Comparison of ENCODE assay signal across 24 cellular contexts in the genomic region with DNA sequence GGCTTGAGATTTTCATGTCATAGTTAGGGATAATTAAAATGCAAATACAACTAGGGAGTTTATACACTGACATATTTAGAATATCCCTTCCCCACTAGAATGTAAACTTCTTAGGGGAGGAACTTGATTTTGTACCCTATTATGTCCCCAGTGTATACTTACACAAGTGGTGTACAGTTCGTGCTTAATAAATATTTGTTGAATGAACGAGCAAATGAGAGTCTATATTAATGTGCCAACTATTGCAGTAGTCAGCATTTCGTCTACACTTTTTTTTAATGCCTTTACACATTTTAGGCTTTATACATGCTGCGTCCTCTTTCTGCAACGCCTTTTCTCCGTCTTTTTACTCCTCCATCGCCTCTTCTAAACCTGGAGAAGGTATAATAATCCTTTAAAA. TPM values are rescaled to one million over a fixed set of nuclear protein-coding genes. Genes with fewer than 3 reads are reported as not detected.
DNase-seq lines count a peak whose midpoint lies in the region; ATAC-seq, FAIRE-seq and TF ChIP-seq lines count a peak whose summit lies in the region.
"Had no signal": no experiment of that assay in that cellular context is flagged by ENCODE, and none has a peak within 500 bp of the region (broad histone marks: within the 10 kb centered on the region; RNA-seq: fewer than 3 reads in every experiment).

No MANE protein-coding gene starts in this region.

- no peak for ATAC-seq in A549
- ATAC-seq in IMR-90 (ENCODE audit: low read depth), result peak; percentile 65
- no peak for ATAC-seq in activated CD4-positive, CD25-positive, alpha-beta regulatory T cell treated with anti-CD3 and anti-CD28 coated beads, Interleukin-2, amount 50 U/mL, for 24 hours
- ATAC-seq in WTC11, result no peak

- no peak overlapping the region for H2AK5ac ChIP-seq in IMR-90 (ENCODE audit: low read depth, low read length)

- intact Hi-C loops in IMR-90 (cut with micrococcal nuclease), result no loop called here
- intact Hi-C loops in stomach (cut with DNase I; ENCODE audit: low total_unique reads), result no loop called here

- no peak overlapping the region for H4K8ac ChIP-seq in IMR-90 (ENCODE audit: low read depth in 2 of 2, low read length in 2 of 2)

- FAIRE-seq in A549 (lab: Jason Lieb, UNC), result no peak
- FAIRE-seq: A204.1, GM12891, GM18507, H54 had no signal

- no peaks in the 10 kb centered on the region for H3K4me1 ChIP-seq in A549
- H3K4me1 ChIP-seq in IMR-90 (ENCODE audit: control insufficient read depth, insufficient read depth, low read length), result no peaks in the 10 kb centered on the region
- peaks cover 0 to 14% (median 4%) of the 10 kb centered on the region in 4 donors for H3K4me1 ChIP-seq in stomach
- H3K4me1 ChIP-seq: BE2C, HAP-1 had no signal

- H3K36me3 ChIP-seq in IMR-90 (ENCODE audit: control insufficient read depth, insufficient read depth, low read length) (no peaks in the 10 kb centered on the region), stomach (no peaks in the 10 kb centered on the region)
- H3K36me3 ChIP-seq: BE2C; BLaER1 treated with 17β-estradiol and CSF1 and Interleukin-3, amounts not matched to agents 10 nM and 100 nM; HAP-1 had no signal

- no peak overlapping the region for H2BK5ac ChIP-seq in IMR-90 (ENCODE audit: low read depth, low read length, poor library complexity, severe bottlenecking)

- no peak overlapping the region for H2BK20ac ChIP-seq in IMR-90 (ENCODE audit: low read depth, low read length)

- no peak overlapping the region for H3K14ac ChIP-seq in IMR-90 (replicated peaks; ENCODE audit: low read depth, low read length)

- H3K4me3 Mint-ChIP-seq in WTC11, result no peak overlapping the region
- H3K4me3 Mint-ChIP-seq: CD4-positive, alpha-beta memory T cell; HFFc6 had no signal

- dilution Hi-C loops in IMR-90 (cut with HindIII; ENCODE audit: low sequenced_read_pairs, unreplicated experiment), result no loop called here

- BruUV-seq in IMR-90 (replicated peaks; lab: Mats Ljungman, UMichigan), result no TSS peak

- in situ Hi-C loops in IMR-90 (cut with MboI; ENCODE audit: low sequenced_read_pairs), result loop anchor here (25.0 kb wide), 2 partner anchors 669 to 819 kb away; no protein-coding TSS in a partner anchor

- no peak overlapping the region for H2BK120ac ChIP-seq in IMR-90 (ENCODE audit: low read depth, low read length)

- no peak for TF ChIP-seq RAD21 in A549 (conservative IDR thresholded peaks at IDR 0.05 in 1 of 2, IDR thresholded peaks at IDR 0.05 in 1 of 2)
- TF ChIP-seq RAD21 in IMR-90 (IDR thresholded peaks at IDR 0.05; ENCODE audit: low read length), result no peak

- H4K5ac ChIP-seq in IMR-90 (ENCODE audit: low read depth, low read length), result no peak overlapping the region

- no peak overlapping the region for H2AK9ac ChIP-seq in IMR-90 (replicated peaks; ENCODE audit: low read depth, low read length, poor library complexity)

- H3K36me3 Mint-ChIP-seq in WTC11, result no peaks in the 10 kb centered on the region
- H3K36me3 Mint-ChIP-seq: CD4-positive, alpha-beta memory T cell had no signal

- CTCF ChIA-PET in A549 (lab: Yijun Ruan, JAX) (no interaction called here), IMR-90 (lab: Yijun Ruan, JAX) (no interaction called here), WTC11 (lab: Charles Lee) (interaction anchor here (0.9 kb wide), 1 partner anchor 40 kb away, joined by 5 read pairs; no protein-coding TSS in a partner anchor)

- H4K20me1 ChIP-seq in IMR-90 (ENCODE audit: insufficient read depth, low read length), result no peaks in the 10 kb centered on the region
- H4K20me1 ChIP-seq: BLaER1 treated with 17β-estradiol and CSF1 and Interleukin-3, amounts not matched to agents 10 nM and 100 nM had no signal

- H3K56ac ChIP-seq in IMR-90 (ENCODE audit: extremely low read depth, insufficient read depth, low read length), result no peak overlapping the region

- DNase-seq in A549 (ENCODE audit: low read depth in 1 of 2, low spot score in 1 of 2), result no peak
- DNase-seq in IMR-90, result no peak
- DNase-seq in superior temporal gyrus (ENCODE audit: extremely low spot score), result peak; percentile 6
- no peak for DNase-seq in stomach
- no peak for DNase-seq in WTC11 (ENCODE audit: low spot score)
- DNase-seq: ACHN; AML-193; BE2C; Calu3; CD4-positive, alpha-beta memory T cell; COR-L47; DMS53; DMS79 treated with DMSO at 0.1 percent for 48 hours; GF-D8; GOT3; HFFc6 had no signal

- H3K4me1 Mint-ChIP-seq in WTC11, result no peaks in the 10 kb centered on the region
- H3K4me1 Mint-ChIP-seq: CD4-positive, alpha-beta memory T cell had no signal

- H4K91ac ChIP-seq in IMR-90 (ENCODE audit: insufficient read depth, low read depth, low read length), result no peak overlapping the region

- H3K9me3 ChIP-seq in A549, result no peaks in the 10 kb centered on the region
- no peaks in the 10 kb centered on the region for H3K9me3 ChIP-seq in IMR-90 (ENCODE audit: control insufficient read depth, insufficient read depth, low read length)
- H3K9me3 ChIP-seq in stomach, result no peaks in the 10 kb centered on the region
- H3K9me3 ChIP-seq: BE2C; BLaER1 treated with 17β-estradiol and CSF1 and Interleukin-3, amounts not matched to agents 10 nM and 100 nM; HAP-1 had no signal

- POLR2A ChIA-PET in A549 (lab: Yijun Ruan, JAX), result no interaction called here
- POLR2A ChIA-PET in IMR-90 (lab: Charles Lee; ENCODE audit: unreplicated experiment), result no interaction called here
- POLR2A ChIA-PET in WTC11 (lab: Charles Lee), result interaction anchor here (1.1 kb wide), 1 partner anchor 8 kb away, joined by 3 read pairs; the partner anchor contains the start of gene MOB1B

- no peak overlapping the region for H2AFZ ChIP-seq in IMR-90 (replicated peaks; ENCODE audit: low read length, poor library complexity)

- H3K27me3 Mint-ChIP-seq in WTC11 (ENCODE audit: low read depth), result no peaks in the 10 kb centered on the region

- TF ChIP-seq CTCF in A549 (IDR thresholded peaks at IDR 0.05) (no peak), IMR-90 (conservative IDR thresholded peaks at IDR 0.05; ENCODE audit: low read depth, low read length) (no peak), VCaP (conservative IDR thresholded peaks at IDR 0.05) (no peak), stomach (IDR thresholded peaks at IDR 0.05) (no peak), WTC11 (IDR thresholded peaks at IDR 0.05) (no peak)

- no peak overlapping the region for H3K4me2 ChIP-seq in A549
- H3K4me2 ChIP-seq in IMR-90 (ENCODE audit: low read depth, low read length), result no peak overlapping the region
- H3K4me2 ChIP-seq: BLaER1 treated with 17β-estradiol and CSF1 and Interleukin-3, amounts not matched to agents 10 nM and 100 nM had no signal

- no peak overlapping the region for H3K23ac ChIP-seq in IMR-90 (ENCODE audit: low read depth, low read length)

- H3K27ac Mint-ChIP-seq in WTC11, result no peak overlapping the region
- H3K27ac Mint-ChIP-seq: CD4-positive, alpha-beta memory T cell; HFFc6 had no signal

- no peak overlapping the region for H3K9ac ChIP-seq in IMR-90 (ENCODE audit: low read depth, low read length)
- H3K9ac ChIP-seq: BLaER1 treated with 17β-estradiol and CSF1 and Interleukin-3, amounts not matched to agents 10 nM and 100 nM had no signal

- TF ChIP-seq EP300 in A549 (IDR thresholded peaks at IDR 0.05), result no peak
- TF ChIP-seq EP300 in stomach (IDR thresholded peaks at IDR 0.05), result no peak

- no peaks in the 10 kb centered on the region for H3K79me1 ChIP-seq in IMR-90 (ENCODE audit: low read depth in 1 of 2, low read length in 2 of 2)

- H3K4me3 ChIP-seq in A549 (no peak overlapping the region), IMR-90 (ENCODE audit: insufficient read depth, low read depth, low read length) (no peak overlapping the region), stomach (no peak overlapping the region)
- H3K4me3 ChIP-seq: BLaER1 treated with 17β-estradiol and CSF1 and Interleukin-3, amounts not matched to agents 10 nM and 100 nM; HAP-1 had no signal

- no peak overlapping the region for H2BK15ac ChIP-seq in IMR-90 (ENCODE audit: low read depth, low read length)

- no peak for TF ChIP-seq POLR2A in A549 (IDR thresholded peaks at IDR 0.05; ENCODE audit: low read length)
- TF ChIP-seq POLR2A in IMR-90 (IDR thresholded peaks at IDR 0.05; ENCODE audit: low read depth, low read length), result no peak
- no peak for TF ChIP-seq POLR2A in stomach (IDR thresholded peaks at IDR 0.05)

- 60% methylated on average over 7 of the region's 7 CpGs for WGBS in A549 (ENCODE audit: missing lambda C conversion rate)
- 71% methylated on average over 4 of the region's 7 CpGs; no CpG with 5 or more reads in 1 of the 2 experiments for WGBS in IMR-90 (ENCODE audit: extremely low coverage in 2 of 2, insufficient read length in 1 of 2), 2 experiments
- WGBS in stomach, 5 donors, result 36 to 49% (median 40%) methylated on average over 7 of the region's 7 CpGs

- peaks cover 6% of the 10 kb centered on the region; the same call in 1 of the 2 replicates for H3K9me3 Mint-ChIP-seq in WTC11
- H3K9me3 Mint-ChIP-seq: CD4-positive, alpha-beta memory T cell; HFFc6 had no signal

- no peaks in the 10 kb centered on the region for H3K9me1 ChIP-seq in IMR-90 (ENCODE audit: insufficient read depth, low read length)

- no peak overlapping the region for H3K18ac ChIP-seq in IMR-90 (ENCODE audit: low read depth, low read length)

- no peak overlapping the region for H3K4ac ChIP-seq in IMR-90 (ENCODE audit: low read depth, low read length)

- no peak overlapping the region for H3K27ac ChIP-seq in A549
- no peak overlapping the region for H3K27ac ChIP-seq in IMR-90 (ENCODE audit: insufficient read depth, low read length)
- H3K27ac ChIP-seq in VCaP, result peak overlapping the region; percentile 25; the same call in 1 of the 2 replicates
- H3K27ac ChIP-seq in stomach, result no peak overlapping the region
- H3K27ac ChIP-seq: BLaER1 treated with 17β-estradiol and CSF1 and Interleukin-3, amounts not matched to agents 10 nM and 100 nM had no signal

- H3K27me3 ChIP-seq in IMR-90 (ENCODE audit: control insufficient read depth, insufficient read depth, low read length), result no peaks in the 10 kb centered on the region
- H3K27me3 ChIP-seq in stomach, result no peaks in the 10 kb centered on the region
- H3K27me3 ChIP-seq: BE2C; BLaER1 treated with 17β-estradiol and CSF1 and Interleukin-3, amounts not matched to agents 10 nM and 100 nM had no signal

RNA-seq across cellular contexts. Expression of gene MOB1B, which starts 8.4 kb away (rescaled TPM):
- polyA plus RNA-seq in A549 (2011; rRNA removed), result 9.3 and 9.5 TPM in 2 replicates
- polyA plus RNA-seq in A549 (2012; cell fraction: cytosol; rRNA removed), result 1.1 and 1.2 TPM in 2 replicates
- 0.76 and 1.1 TPM in 2 replicates for polyA plus RNA-seq in A549 (2012; cell fraction: nucleus; rRNA removed)
- 6.3 to 6.7 TPM (median 6.6 TPM) in 3 replicates for polyA plus RNA-seq in A549 (2017; fragmentation: RNase III; extraction: RNeasy Plus Mini Kit Qiagen cat#74134 plus additional on column Dnase treatment)
- polyA minus RNA-seq in A549 (2011; rRNA and poly(A)+ RNA removed), result 8.2 and 8.3 TPM in 2 replicates
- 5.7 and 15.0 TPM in 2 replicates for total RNA-seq in IMR-90 (2012; rRNA removed)
- polyA plus RNA-seq in IMR-90 (2012; rRNA removed), result 5.2 and 6.8 TPM in 2 replicates
- polyA plus RNA-seq in IMR-90 (2012; cell fraction: cytosol; rRNA removed), result 1.9 and 3.3 TPM in 2 replicates
- polyA plus RNA-seq in IMR-90 (2012; cell fraction: nucleus; rRNA removed; ENCODE audit: low replicate concordance), result 4.0 and 8.4 TPM in 2 replicates
- total RNA-seq in stomach, result 10 to 100 TPM in 3 of 5 donors, 1 to 10 TPM in 1, under 1 TPM in 1; 0.87 to 48.8 (median 16.7) TPM
- 1 to 10 TPM; 3.7 to 4.7 (median 4.3) TPM for polyA plus RNA-seq in stomach
- total RNA-seq in WTC11 (2021), result 26.1 to 28.6 TPM (median 28.0 TPM) in 3 replicates

RNA-seq across cellular contexts. Expression of gene GRSF1, which starts 54.1 kb away (rescaled TPM):
- polyA plus RNA-seq in A549 (2011; rRNA removed), result 81.4 and 112 TPM in 2 replicates
- polyA plus RNA-seq in A549 (2012; cell fraction: cytosol; rRNA removed), result 32.8 and 37.6 TPM in 2 replicates
- polyA plus RNA-seq in A549 (2012; cell fraction: nucleus; rRNA removed), result 26.7 and 37.5 TPM in 2 replicates
- polyA plus RNA-seq in A549 (2017; fragmentation: RNase III; extraction: RNeasy Plus Mini Kit Qiagen cat#74134 plus additional on column Dnase treatment), result 89.4 to 95.2 TPM (median 94.3 TPM) in 3 replicates
- polyA minus RNA-seq in A549 (2011; rRNA and poly(A)+ RNA removed), result 21.2 and 31.2 TPM in 2 replicates
- 67.7 and 107 TPM in 2 replicates for total RNA-seq in IMR-90 (2012; rRNA removed)
- polyA plus RNA-seq in IMR-90 (2012; rRNA removed), result 58.3 and 71.5 TPM in 2 replicates
- 22.3 and 26.0 TPM in 2 replicates for polyA plus RNA-seq in IMR-90 (2012; cell fraction: cytosol; rRNA removed)
- polyA plus RNA-seq in IMR-90 (2012; cell fraction: nucleus; rRNA removed; ENCODE audit: low replicate concordance), result 29.1 and 48.2 TPM in 2 replicates
- 10 to 100 TPM; 24.0 to 86.5 (median 60.0) TPM for total RNA-seq in stomach
- polyA plus RNA-seq in stomach, result 10 to 100 TPM; 40.4 to 61.6 (median 52.9) TPM
- total RNA-seq in WTC11 (2021), result 84.6 to 98.5 TPM (median 84.7 TPM) in 3 replicates
